Comparison of ENCODE assay signal across 8 cellular contexts in genomic region chr17:82022981-82023446, GRCh38. TPM values are rescaled to one million over a fixed set of nuclear protein-coding genes. Genes with fewer than 3 reads are reported as not detected.
DNase-seq lines count a peak whose midpoint lies in the region; TF ChIP-seq lines count a peak whose summit lies in the region.

LRRC45 (plus strand) TSS chr17:82023305; CDS start chr17:82023644, 339 bp downstream.

- peak within 1 kb of the TSS; percentile 24 for H3K9ac ChIP-seq in muscle layer of colon (ENCODE audit: low read length)

- H3K4me1 ChIP-seq in esophagus muscularis mucosa, result peaks cover 26 to 50% (median 38%) of the 10 kb centered on the region in 4 donors
- H3K4me1 ChIP-seq in muscle layer of colon (ENCODE audit: insufficient read depth, low read length), result peaks cover 24% of the 10 kb centered on the region

- TF ChIP-seq EP300 in esophagus muscularis mucosa (IDR thresholded peaks at IDR 0.05), result no peak

- peak within 1 kb of the TSS; percentile 64 to 83 (median 75) for H3K27ac ChIP-seq in esophagus muscularis mucosa (replicated peaks in 1 of 4)
- peak within 1 kb of the TSS; percentile 49 for H3K27ac ChIP-seq in muscle layer of colon (ENCODE audit: low read depth, low read length)

- H3K27me3 ChIP-seq in esophagus muscularis mucosa, result no peaks in the 10 kb centered on the region
- no peaks in the 10 kb centered on the region for H3K27me3 ChIP-seq in muscle layer of colon (ENCODE audit: control insufficient read depth in 1 of 2, insufficient read depth in 2 of 2, low read length in 2 of 2)

- 0% methylated on average over 16 of the region's 42 CpGs for WGBS in esophagus muscularis mucosa

- H3K9me3 ChIP-seq in esophagus muscularis mucosa (no peaks in the 10 kb centered on the region), muscle layer of colon (ENCODE audit: low read length) (no peaks in the 10 kb centered on the region)

- TF ChIP-seq CTCF in LNCaP clone FGC (IDR thresholded peaks at IDR 0.05; ENCODE audit: control insufficient read depth, extremely low read depth, insufficient read depth) (no peak), esophagus muscularis mucosa (IDR thresholded peaks at IDR 0.05) (peak in 1 of 3 experiments; percentile 39)

- H3K36me3 ChIP-seq in esophagus muscularis mucosa (peaks cover 0 to 35% (median 19%) of the 10 kb centered on the region in 4 donors), muscle layer of colon (ENCODE audit: insufficient read depth, low read length) (no peaks in the 10 kb centered on the region)

- intact Hi-C loops in esophagus muscularis mucosa (cut with DNase I), result no loop called here

- DNase-seq in DMS79 (lab: John Stamatoyannopoulos, UW), result peak; percentile 91
- DNase-seq in H4 (ENCODE audit: low spot score), result peak; percentile 99
- peak; percentile 98 for DNase-seq in LNCaP clone FGC (ENCODE audit: low read depth)
- peak; percentile 99 for DNase-seq in RPMI8226
- peak; percentile 100 for DNase-seq in activated T-helper 1 cell treated with Interleukin-2 at 50 U/mL for 16 hours (ENCODE audit: low read depth)
- peak; percentile 100 for DNase-seq in esophagus muscularis mucosa (ENCODE audit: extremely low spot score)
- peak; percentile 100 for DNase-seq in stimulated activated CD8-positive, alpha-beta memory T cell treated with anti-CD3 and anti-CD28 coated beads, Interleukin-4, amount 100 ng/mL, for 48 hours

- no peak for TF ChIP-seq POLR2A in esophagus muscularis mucosa (IDR thresholded peaks at IDR 0.05; ENCODE audit: low read depth)

- H3K4me3 ChIP-seq in LNCaP clone FGC (ENCODE audit: low read depth, low read length) (peak within 1 kb of the TSS; percentile 97), esophagus muscularis mucosa (peak within 1 kb of the TSS; percentile 83 to 96 (median 86)), muscle layer of colon (ENCODE audit: low read depth in 1 of 2, low read length in 2 of 2) (peak within 1 kb of the TSS; percentile 75 to 86)

RNA-seq across cellular contexts. Expression of gene LRRC45, which starts in this region (rescaled TPM):
- total RNA-seq in H4 (2014; rRNA removed; shearing (Covaris generic)), result 7.3 and 11.3 TPM in 2 replicates
- total RNA-seq in esophagus muscularis mucosa, result 10 to 100 TPM in 2 of 4 donors, 1 to 10 TPM in 2; 6.6 to 15.8 (median 11.5) TPM

Comparison
In these comparisons a context has a peak if more than half of its experiments do, and no peak if none do; other contexts are left out.
1. Peak in every context shown above with its lines: DNase-seq, H3K4me3 ChIP-seq and H3K27ac ChIP-seq.